ENCODE assay signal across 15 cellular contexts in the genomic region with DNA sequence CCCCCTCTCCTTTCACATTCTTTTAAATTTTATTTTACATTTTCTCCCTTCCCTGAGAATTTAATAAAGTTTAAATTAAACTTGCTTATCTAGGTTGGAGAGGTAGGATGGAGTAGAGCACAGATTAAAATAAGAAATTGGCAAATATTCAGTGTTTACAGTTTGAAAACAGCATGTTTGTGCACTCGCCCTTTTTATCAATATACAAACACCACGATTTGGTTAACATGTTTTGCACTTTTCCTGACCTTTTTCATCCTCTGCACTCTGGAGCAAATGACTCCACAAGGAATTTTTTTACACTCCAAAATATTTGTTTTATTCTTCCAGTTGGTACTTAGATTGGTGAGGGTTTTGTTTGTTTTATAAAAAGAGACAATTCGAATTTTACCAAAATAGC.
A peak's percentile ranks its signal among the peaks of the same experiment; 100 is the strongest.
DNase-seq lines count a peak whose midpoint lies in the region; TF ChIP-seq lines count a peak whose summit lies in the region.
"Had no signal": no experiment of that assay in that cellular context is flagged by ENCODE, and none has a peak within 500 bp of the region (broad histone marks: within the 10 kb centered on the region; RNA-seq: fewer than 3 reads in every experiment).

No MANE protein-coding gene starts in this region.

- 86% methylated on average over 2 of the region's 3 CpGs for WGBS in mesenchymal stem cell
- WGBS in smooth muscle cell (ENCODE audit: low lambda C conversion rate) = 92% methylated on average over 3 of the region's 3 CpGs

- intact Hi-C loops in ascending aorta (cut with DNase I) = loop anchor here (10.0 kb wide), 1 partner anchor 226 kb away; the partner anchor contains the start of gene FBN1

- H3K36me3 ChIP-seq in ascending aorta = peaks cover 14 to 28% of the 10 kb centered on the region in 2 donors
- H3K36me3 ChIP-seq in mesenchymal stem cell (ENCODE audit: control insufficient read depth in 1 of 2, insufficient read depth in 2 of 2, low read depth in 1 of 2, low read length in 2 of 2) = peaks cover 50 to 90% of the 10 kb centered on the region in 2 experiments
- H3K36me3 ChIP-seq in smooth muscle cell (ENCODE audit: low read depth) = peaks cover 42% of the 10 kb centered on the region
- H3K36me3 ChIP-seq: HAP-1 had no signal

- no peak overlapping the region for H3K4me3 ChIP-seq in ascending aorta
- no peak overlapping the region for H3K4me3 ChIP-seq in mesenchymal stem cell (ENCODE audit: insufficient read depth in 1 of 2, low read depth in 1 of 2, low read length in 2 of 2)
- no peak overlapping the region for H3K4me3 ChIP-seq in smooth muscle cell
- H3K4me3 ChIP-seq: HAP-1 had no signal

- H3K79me2 ChIP-seq in smooth muscle cell (ENCODE audit: low read depth) = no peaks in the 10 kb centered on the region

- H2AK5ac ChIP-seq in mesenchymal stem cell (ENCODE audit: low read length, severe bottlenecking) = no peak overlapping the region

- no peak for DNase-seq in HFFc6
- no peak for DNase-seq in ascending aorta (ENCODE audit: low spot score in 2 of 2)
- no peak for DNase-seq in mesenchymal stem cell
- no peak for DNase-seq in smooth muscle cell (lab: John Stamatoyannopoulos, UW; ENCODE audit: unreplicated experiment)
- DNase-seq in amniotic stem cell (lab: John Stamatoyannopoulos, UW) = no peak
- no peak for DNase-seq in AG08396 (ENCODE audit: low spot score)
- no peak for DNase-seq in SK-N-DZ (ENCODE audit: low spot score)
- DNase-seq: ACHN; AML-193; Caco-2; CD4-positive, alpha-beta T cell; IMR-90 had no signal

- H2BK15ac ChIP-seq in mesenchymal stem cell (ENCODE audit: low read depth, poor library complexity, severe bottlenecking) = no peak overlapping the region

- H3K27ac ChIP-seq in ascending aorta (peak overlapping the region; percentile 21 to 42), mesenchymal stem cell (ENCODE audit: low read length, poor library complexity, severe bottlenecking) (no peak overlapping the region), smooth muscle cell (ENCODE audit: low read depth) (peak overlapping the region; percentile 76)
- H3K27ac ChIP-seq: C4-2B, HL-60 had no signal

- H3K27me3 ChIP-seq in ascending aorta = no peaks in the 10 kb centered on the region
- no peaks in the 10 kb centered on the region for H3K27me3 ChIP-seq in mesenchymal stem cell (ENCODE audit: control insufficient read depth in 1 of 2, insufficient read depth in 1 of 2, low read length in 2 of 2)
- no peaks in the 10 kb centered on the region for H3K27me3 ChIP-seq in smooth muscle cell (ENCODE audit: low read depth)

- peaks cover 89% of the 10 kb centered on the region for H3K36me3 Mint-ChIP-seq in HFFc6 (ENCODE audit: low read depth)

- H2AFZ ChIP-seq in mesenchymal stem cell (ENCODE audit: low read depth, low read length) (no peak overlapping the region), smooth muscle cell (ENCODE audit: low read depth) (no peak overlapping the region)

- H4K91ac ChIP-seq in mesenchymal stem cell (ENCODE audit: low read length) = no peak overlapping the region

- no peak overlapping the region for H2BK12ac ChIP-seq in mesenchymal stem cell (ENCODE audit: low read length in 2 of 2)

- H4K20me1 ChIP-seq in smooth muscle cell (ENCODE audit: low read depth) = no peaks in the 10 kb centered on the region

- no peak overlapping the region for H3K4ac ChIP-seq in mesenchymal stem cell (ENCODE audit: low read depth in 1 of 2, low read length in 2 of 2)

- no peak overlapping the region for H3K14ac ChIP-seq in mesenchymal stem cell (ENCODE audit: low read length in 2 of 2)

- no peak overlapping the region for H3K23ac ChIP-seq in mesenchymal stem cell (ENCODE audit: low read length in 2 of 2)

- H2BK120ac ChIP-seq in mesenchymal stem cell (ENCODE audit: low read depth, low read length) = no peak overlapping the region

- peaks cover 7% of the 10 kb centered on the region for H3K79me1 ChIP-seq in mesenchymal stem cell (replicated peaks; ENCODE audit: low read length, poor library complexity, severe bottlenecking)

- no peak overlapping the region for H4K8ac ChIP-seq in mesenchymal stem cell (ENCODE audit: low read length)

- peaks cover 91% of the 10 kb centered on the region for H3K4me1 Mint-ChIP-seq in HFFc6 (ENCODE audit: low read depth)

- H3K9me3 Mint-ChIP-seq in HFFc6 = peaks cover 9% of the 10 kb centered on the region; the same call in 1 of the 2 replicates
- H3K9me3 Mint-ChIP-seq: CD4-positive, alpha-beta T cell had no signal

- peak overlapping the region; percentile 75 for H3K27ac Mint-ChIP-seq in HFFc6
- H3K27ac Mint-ChIP-seq: CD4-positive, alpha-beta T cell had no signal

- no peak overlapping the region for H3K18ac ChIP-seq in mesenchymal stem cell (ENCODE audit: low read depth in 1 of 2, low read length in 2 of 2)

- peaks cover 52% of the 10 kb centered on the region for H3K27me3 Mint-ChIP-seq in HFFc6 (ENCODE audit: insufficient read depth)
- H3K27me3 Mint-ChIP-seq: CD4-positive, alpha-beta T cell had no signal

- H3F3A ChIP-seq in smooth muscle cell (ENCODE audit: low read depth) = peaks cover 4% of the 10 kb centered on the region

- H3K9ac ChIP-seq in mesenchymal stem cell (ENCODE audit: low read length) = peak overlapping the region; percentile 17
- H3K9ac ChIP-seq in smooth muscle cell (ENCODE audit: low read depth) = no peak overlapping the region

- H3K9me3 ChIP-seq in ascending aorta = no peaks in the 10 kb centered on the region
- no peaks in the 10 kb centered on the region for H3K9me3 ChIP-seq in mesenchymal stem cell (ENCODE audit: control insufficient read depth, low read length)
- no peaks in the 10 kb centered on the region for H3K9me3 ChIP-seq in smooth muscle cell (replicated peaks; ENCODE audit: low read depth)
- H3K9me3 ChIP-seq: Caco-2, HAP-1 had no signal

- TF ChIP-seq CTCF in HFFc6 (IDR thresholded peaks at IDR 0.05) (no peak), ascending aorta (IDR thresholded peaks at IDR 0.05) (no peak), smooth muscle cell (IDR thresholded peaks at IDR 0.05; ENCODE audit: borderline replicate concordance, insufficient read depth, poor library complexity, severe bottlenecking) (no peak)

- H3K4me1 ChIP-seq in ascending aorta (peaks cover 3 to 44% of the 10 kb centered on the region in 2 donors), mesenchymal stem cell (ENCODE audit: control insufficient read depth, insufficient read depth, low read depth, low read length) (no peaks in the 10 kb centered on the region), smooth muscle cell (ENCODE audit: low read depth) (no peaks in the 10 kb centered on the region)
- H3K4me1 ChIP-seq: Caco-2, HAP-1 had no signal

- H3K4me3 Mint-ChIP-seq in HFFc6 = no peak overlapping the region
- H3K4me3 Mint-ChIP-seq: CD4-positive, alpha-beta T cell had no signal

- H3K4me2 ChIP-seq in mesenchymal stem cell (ENCODE audit: low read length, poor library complexity, severe bottlenecking) (no peak overlapping the region), smooth muscle cell (no peak overlapping the region)

- no peak overlapping the region for H2BK5ac ChIP-seq in mesenchymal stem cell (ENCODE audit: low read depth, low read length, poor library complexity, severe bottlenecking)
